Comparison of ENCODE assay signal across 8 cellular contexts in genomic region chr3:143084856-143085731, GRCh38. TPM values are rescaled to one million over a fixed set of nuclear protein-coding genes. Genes with fewer than 3 reads are reported as not detected.
DNase-seq lines count a peak whose midpoint lies in the region; ATAC-seq and TF ChIP-seq lines count a peak whose summit lies in the region.

No MANE protein-coding gene starts in this region.

- H3K4me3 ChIP-seq in BE2C (ENCODE audit: low read depth, low read length) (no peak overlapping the region), brain microvascular endothelial cell (ENCODE audit: low read depth, low read length) (no peak overlapping the region), spleen (no peak overlapping the region), lower leg skin (ENCODE audit: low read depth, poor library complexity, severe bottlenecking) (no peak overlapping the region)

- no peaks in the 10 kb centered on the region for H3K36me3 ChIP-seq in BE2C
- no peaks in the 10 kb centered on the region for H3K36me3 ChIP-seq in brain microvascular endothelial cell (replicated peaks)
- H3K36me3 ChIP-seq in spleen, result no peaks in the 10 kb centered on the region

- ATAC-seq in GM19452 (IDR thresholded peaks at IDR 0.05; ENCODE audit: unreplicated experiment) (peak; percentile 62), HG03571 (IDR thresholded peaks at IDR 0.05; ENCODE audit: unreplicated experiment) (peak; percentile 58)

- in situ Hi-C loops in brain microvascular endothelial cell (cut with HindIII; ENCODE audit: low pct_ligation_motif_present, low sequenced_read_pairs), result no loop called here

- TF ChIP-seq CTCF in BE2C (IDR thresholded peaks at IDR 0.05; ENCODE audit: low read depth, low read length), result peak; percentile 17; the same call in 1 of the 2 replicates
- TF ChIP-seq CTCF in brain microvascular endothelial cell (IDR thresholded peaks at IDR 0.05; ENCODE audit: low read depth, low read length, missing control alignments), result peak; percentile 30
- TF ChIP-seq CTCF in spleen (IDR thresholded peaks at IDR 0.05 in 8 of 11, conservative IDR thresholded peaks at IDR 0.05 in 3 of 11), result no peak
- no peak for TF ChIP-seq CTCF in lower leg skin (IDR thresholded peaks at IDR 0.05)

- peak; percentile 61 for DNase-seq in BE2C
- peak; percentile 88 for DNase-seq in brain microvascular endothelial cell
- DNase-seq in spleen, result peak; percentile 73
- no peak for DNase-seq in lower leg skin (ENCODE audit: low spot score in 2 of 2)
- no peak for DNase-seq in HuH-7.5 (ENCODE audit: low spot score)
- no peak for DNase-seq in medulla oblongata (ENCODE audit: extremely low spot score)

- H3K9me3 ChIP-seq in BE2C (no peaks in the 10 kb centered on the region), spleen (no peaks in the 10 kb centered on the region)

- H3K27me3 ChIP-seq in BE2C (no peaks in the 10 kb centered on the region), brain microvascular endothelial cell (replicated peaks) (no peaks in the 10 kb centered on the region), spleen (replicated peaks in 1 of 7) (no peaks in the 10 kb centered on the region)

- intact Hi-C loops in spleen (cut with DNase I; ENCODE audit: low total_unique reads) (no loop called here), lower leg skin (cut with DNase I; ENCODE audit: low total_unique reads) (no loop called here)

- H3K27ac ChIP-seq in brain microvascular endothelial cell, result peak overlapping the region; percentile 65
- peak overlapping the region in 3 of 8 donors; percentile 23 to 65 (median 54) for H3K27ac ChIP-seq in spleen

- 68 to 80% (median 72%) methylated on average over 13 to 17 of the region's 17 CpGs for WGBS in spleen, 5 donors
- 88 to 89% methylated on average over 17 of the region's 17 CpGs for WGBS in lower leg skin, 2 donors

- H3K4me1 ChIP-seq in BE2C (no peaks in the 10 kb centered on the region; the same call in 1 of the 2 replicates), spleen (peaks cover 4 to 23% (median 9%) of the 10 kb centered on the region in 6 donors)

- TF ChIP-seq POLR2A in spleen (IDR thresholded peaks at IDR 0.05), result no peak
- TF ChIP-seq POLR2A in lower leg skin (IDR thresholded peaks at IDR 0.05), result no peak

RNA-seq across cellular contexts. Expression of gene CHST2, which starts 34.5 kb away (rescaled TPM):
- polyA plus RNA-seq in BE2C (2012; ENCODE audit: insufficient read depth, insufficient read length, low read depth), result 1.3 TPM
- 10 to 100 TPM; 25.9 to 46.6 (median 32.6) TPM for total RNA-seq in spleen
- 10 to 100 TPM in 2 of 3 donors, 1 to 10 TPM in 1; 8.5 to 15.4 (median 11.9) TPM for polyA plus RNA-seq in spleen
- total RNA-seq in lower leg skin, result 10 to 100 TPM in 1 of 4 donors, 1 to 10 TPM in 3; 2.2 to 14.7 (median 4.4) TPM

Comparison
In these comparisons a context has a peak if more than half of its experiments do, and no peak if none do; other contexts are left out.
1. DNase-seq: peak in BE2C (single experiment), brain microvascular endothelial cell (single experiment) and spleen (single experiment); none in lower leg skin (0 of 2), HuH-7.5 (single experiment) and medulla oblongata (single experiment).
2. CTCF ChIP-seq: peak in BE2C (single experiment) and brain microvascular endothelial cell (single experiment); none in spleen (0 of 11) and lower leg skin (0 of 3).